In the genomic region with DNA sequence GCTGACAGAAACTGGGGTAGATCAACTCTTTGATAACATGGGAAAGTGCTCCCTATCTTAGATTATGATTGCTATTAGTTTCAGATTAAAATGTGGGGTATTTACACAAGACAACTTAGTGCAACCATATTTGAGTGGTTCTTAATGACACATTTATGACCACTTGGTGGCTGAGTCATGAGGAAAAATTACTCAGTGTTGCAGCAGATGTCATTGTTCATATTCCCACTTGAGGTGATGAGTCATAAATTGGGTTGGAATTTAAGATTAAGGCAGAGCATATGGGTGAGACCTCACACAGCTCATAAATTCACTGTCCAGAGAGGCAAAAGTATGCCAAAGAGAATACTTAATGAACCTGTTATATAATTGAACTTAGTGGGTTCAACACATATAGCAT, we compare ENCODE assay signal across 1 cellular context.
TF ChIP-seq lines count a peak whose summit lies in the region.

No MANE protein-coding gene starts in this region.

TF ChIP-seq in HEK293, 187 proteins besides CTCF, POLR2A, EP300 and RAD21 (continued from another document):
- TF ChIP-seq, protein P1, sequence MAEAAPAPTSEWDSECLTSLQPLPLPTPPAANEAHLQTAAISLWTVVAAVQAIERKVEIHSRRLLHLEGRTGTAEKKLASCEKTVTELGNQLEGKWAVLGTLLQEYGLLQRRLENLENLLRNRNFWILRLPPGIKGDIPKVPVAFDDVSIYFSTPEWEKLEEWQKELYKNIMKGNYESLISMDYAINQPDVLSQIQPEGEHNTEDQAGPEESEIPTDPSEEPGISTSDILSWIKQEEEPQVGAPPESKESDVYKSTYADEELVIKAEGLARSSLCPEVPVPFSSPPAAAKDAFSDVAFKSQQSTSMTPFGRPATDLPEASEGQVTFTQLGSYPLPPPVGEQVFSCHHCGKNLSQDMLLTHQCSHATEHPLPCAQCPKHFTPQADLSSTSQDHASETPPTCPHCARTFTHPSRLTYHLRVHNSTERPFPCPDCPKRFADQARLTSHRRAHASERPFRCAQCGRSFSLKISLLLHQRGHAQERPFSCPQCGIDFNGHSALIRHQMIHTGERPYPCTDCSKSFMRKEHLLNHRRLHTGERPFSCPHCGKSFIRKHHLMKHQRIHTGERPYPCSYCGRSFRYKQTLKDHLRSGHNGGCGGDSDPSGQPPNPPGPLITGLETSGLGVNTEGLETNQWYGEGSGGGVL (tag by site-specific recombination; IDR thresholded peaks at IDR 0.05) = peak; percentile 83
- TF ChIP-seq SP3 (tag by site-specific recombination; IDR thresholded peaks at IDR 0.05) (peak; percentile 58; the same call in 1 of the 2 replicates), MZF1 (tag by site-specific recombination; IDR thresholded peaks at IDR 0.05; ENCODE audit: borderline replicate concordance) (0 out of 2 replicates have a peak, but pooled peaks have one; percentile 17), ZNF239 (tag by site-specific recombination; IDR thresholded peaks at IDR 0.05) (0 out of 2 replicates have a peak, but pooled peaks have one; percentile 52), ZNF521 (tag by site-specific recombination; IDR thresholded peaks at IDR 0.05) (no peak), ZNF140 (tag by site-specific recombination; IDR thresholded peaks at IDR 0.05) (no peak), ZEB2 (tag by site-specific recombination; IDR thresholded peaks at IDR 0.05) (peak; percentile 99), ZNF202 (tag by site-specific recombination; IDR thresholded peaks at IDR 0.05; ENCODE audit: borderline replicate concordance) (no peak), KLF9 (tag by site-specific recombination; IDR thresholded peaks at IDR 0.05; ENCODE audit: low read depth) (peak; percentile 44; the same call in 1 of the 2 replicates), HIC1 (tag by site-specific recombination; IDR thresholded peaks at IDR 0.05) (peak; percentile 97), ZNF16 (tag by site-specific recombination; IDR thresholded peaks at IDR 0.05; ENCODE audit: low read depth) (no peak), ZNF23 (tag by site-specific recombination; IDR thresholded peaks at IDR 0.05; ENCODE audit: borderline replicate concordance) (no peak), ZNF501 (tag by site-specific recombination; IDR thresholded peaks at IDR 0.05) (peak; percentile 66), HOXD13 (CRISPR knock-in tag; IDR thresholded peaks at IDR 0.05; ENCODE audit: borderline replicate concordance) (peak; percentile 83; the same call in 1 of the 2 replicates), BCL11B (tag by site-specific recombination; IDR thresholded peaks at IDR 0.05; ENCODE audit: low read depth) (peak; percentile 79; the same call in 1 of the 2 replicates), ZNF677 (tag by site-specific recombination; IDR thresholded peaks at IDR 0.05) (no peak), OSR2 (tag by site-specific recombination; IDR thresholded peaks at IDR 0.05) (peak; percentile 98), ZBTB1 (tag by site-specific recombination; IDR thresholded peaks at IDR 0.05) (peak; percentile 93), ZFP3 (tag by site-specific recombination; IDR thresholded peaks at IDR 0.05; ENCODE audit: low read depth) (no peak), ZNF629 (tag by site-specific recombination; IDR thresholded peaks at IDR 0.05) (peak; percentile 96), ZNF311 (tag by site-specific recombination; IDR thresholded peaks at IDR 0.05; ENCODE audit: borderline replicate concordance) (no peak), ZNF670 (tag by site-specific recombination; IDR thresholded peaks at IDR 0.05; ENCODE audit: low read depth) (no peak), ZNF704 (tag by site-specific recombination; IDR thresholded peaks at IDR 0.05) (no peak), ZNF792 (tag by site-specific recombination; IDR thresholded peaks at IDR 0.05) (no peak)
- TF ChIP-seq, protein P2, sequence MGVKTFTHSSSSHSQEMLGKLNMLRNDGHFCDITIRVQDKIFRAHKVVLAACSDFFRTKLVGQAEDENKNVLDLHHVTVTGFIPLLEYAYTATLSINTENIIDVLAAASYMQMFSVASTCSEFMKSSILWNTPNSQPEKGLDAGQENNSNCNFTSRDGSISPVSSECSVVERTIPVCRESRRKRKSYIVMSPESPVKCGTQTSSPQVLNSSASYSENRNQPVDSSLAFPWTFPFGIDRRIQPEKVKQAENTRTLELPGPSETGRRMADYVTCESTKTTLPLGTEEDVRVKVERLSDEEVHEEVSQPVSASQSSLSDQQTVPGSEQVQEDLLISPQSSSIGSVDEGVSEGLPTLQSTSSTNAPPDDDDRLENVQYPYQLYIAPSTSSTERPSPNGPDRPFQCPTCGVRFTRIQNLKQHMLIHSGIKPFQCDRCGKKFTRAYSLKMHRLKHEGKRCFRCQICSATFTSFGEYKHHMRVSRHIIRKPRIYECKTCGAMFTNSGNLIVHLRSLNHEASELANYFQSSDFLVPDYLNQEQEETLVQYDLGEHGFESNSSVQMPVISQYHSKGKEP (tag by site-specific recombination; IDR thresholded peaks at IDR 0.05) = peak; percentile 95
- TF ChIP-seq, protein P3, sequence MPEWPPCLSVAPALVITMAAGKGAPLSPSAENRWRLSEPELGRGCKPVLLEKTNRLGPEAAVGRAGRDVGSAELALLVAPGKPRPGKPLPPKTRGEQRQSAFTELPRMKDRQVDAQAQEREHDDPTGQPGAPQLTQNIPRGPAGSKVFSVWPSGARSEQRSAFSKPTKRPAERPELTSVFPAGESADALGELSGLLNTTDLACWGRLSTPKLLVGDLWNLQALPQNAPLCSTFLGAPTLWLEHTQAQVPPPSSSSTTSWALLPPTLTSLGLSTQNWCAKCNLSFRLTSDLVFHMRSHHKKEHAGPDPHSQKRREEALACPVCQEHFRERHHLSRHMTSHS (tag by site-specific recombination; IDR thresholded peaks at IDR 0.05) = peak; percentile 94
- TF ChIP-seq, protein P4, sequence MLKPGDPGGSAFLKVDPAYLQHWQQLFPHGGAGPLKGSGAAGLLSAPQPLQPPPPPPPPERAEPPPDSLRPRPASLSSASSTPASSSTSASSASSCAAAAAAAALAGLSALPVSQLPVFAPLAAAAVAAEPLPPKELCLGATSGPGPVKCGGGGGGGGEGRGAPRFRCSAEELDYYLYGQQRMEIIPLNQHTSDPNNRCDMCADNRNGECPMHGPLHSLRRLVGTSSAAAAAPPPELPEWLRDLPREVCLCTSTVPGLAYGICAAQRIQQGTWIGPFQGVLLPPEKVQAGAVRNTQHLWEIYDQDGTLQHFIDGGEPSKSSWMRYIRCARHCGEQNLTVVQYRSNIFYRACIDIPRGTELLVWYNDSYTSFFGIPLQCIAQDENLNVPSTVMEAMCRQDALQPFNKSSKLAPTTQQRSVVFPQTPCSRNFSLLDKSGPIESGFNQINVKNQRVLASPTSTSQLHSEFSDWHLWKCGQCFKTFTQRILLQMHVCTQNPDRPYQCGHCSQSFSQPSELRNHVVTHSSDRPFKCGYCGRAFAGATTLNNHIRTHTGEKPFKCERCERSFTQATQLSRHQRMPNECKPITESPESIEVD (tag by site-specific recombination; IDR thresholded peaks at IDR 0.05) = peak; percentile 95
- TF ChIP-seq, protein P5, sequence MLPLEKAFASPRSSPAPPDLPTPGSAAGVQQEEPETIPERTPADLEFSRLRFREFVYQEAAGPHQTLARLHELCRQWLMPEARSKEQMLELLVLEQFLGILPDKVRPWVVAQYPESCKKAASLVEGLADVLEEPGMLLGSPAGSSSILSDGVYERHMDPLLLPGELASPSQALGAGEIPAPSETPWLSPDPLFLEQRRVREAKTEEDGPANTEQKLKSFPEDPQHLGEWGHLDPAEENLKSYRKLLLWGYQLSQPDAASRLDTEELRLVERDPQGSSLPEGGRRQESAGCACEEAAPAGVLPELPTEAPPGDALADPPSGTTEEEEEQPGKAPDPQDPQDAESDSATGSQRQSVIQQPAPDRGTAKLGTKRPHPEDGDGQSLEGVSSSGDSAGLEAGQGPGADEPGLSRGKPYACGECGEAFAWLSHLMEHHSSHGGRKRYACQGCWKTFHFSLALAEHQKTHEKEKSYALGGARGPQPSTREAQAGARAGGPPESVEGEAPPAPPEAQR (tag by site-specific recombination; IDR thresholded peaks at IDR 0.05) = 0 out of 2 replicates have a peak, but pooled peaks have one; percentile 62
- TF ChIP-seq, protein P6, sequence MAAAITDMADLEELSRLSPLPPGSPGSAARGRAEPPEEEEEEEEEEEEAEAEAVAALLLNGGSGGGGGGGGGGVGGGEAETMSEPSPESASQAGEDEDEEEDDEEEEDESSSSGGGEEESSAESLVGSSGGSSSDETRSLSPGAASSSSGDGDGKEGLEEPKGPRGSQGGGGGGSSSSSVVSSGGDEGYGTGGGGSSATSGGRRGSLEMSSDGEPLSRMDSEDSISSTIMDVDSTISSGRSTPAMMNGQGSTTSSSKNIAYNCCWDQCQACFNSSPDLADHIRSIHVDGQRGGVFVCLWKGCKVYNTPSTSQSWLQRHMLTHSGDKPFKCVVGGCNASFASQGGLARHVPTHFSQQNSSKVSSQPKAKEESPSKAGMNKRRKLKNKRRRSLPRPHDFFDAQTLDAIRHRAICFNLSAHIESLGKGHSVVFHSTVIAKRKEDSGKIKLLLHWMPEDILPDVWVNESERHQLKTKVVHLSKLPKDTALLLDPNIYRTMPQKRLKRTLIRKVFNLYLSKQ (tag by site-specific recombination; IDR thresholded peaks at IDR 0.05; ENCODE audit: borderline replicate concordance) = no peak
